In the genomic region with DNA sequence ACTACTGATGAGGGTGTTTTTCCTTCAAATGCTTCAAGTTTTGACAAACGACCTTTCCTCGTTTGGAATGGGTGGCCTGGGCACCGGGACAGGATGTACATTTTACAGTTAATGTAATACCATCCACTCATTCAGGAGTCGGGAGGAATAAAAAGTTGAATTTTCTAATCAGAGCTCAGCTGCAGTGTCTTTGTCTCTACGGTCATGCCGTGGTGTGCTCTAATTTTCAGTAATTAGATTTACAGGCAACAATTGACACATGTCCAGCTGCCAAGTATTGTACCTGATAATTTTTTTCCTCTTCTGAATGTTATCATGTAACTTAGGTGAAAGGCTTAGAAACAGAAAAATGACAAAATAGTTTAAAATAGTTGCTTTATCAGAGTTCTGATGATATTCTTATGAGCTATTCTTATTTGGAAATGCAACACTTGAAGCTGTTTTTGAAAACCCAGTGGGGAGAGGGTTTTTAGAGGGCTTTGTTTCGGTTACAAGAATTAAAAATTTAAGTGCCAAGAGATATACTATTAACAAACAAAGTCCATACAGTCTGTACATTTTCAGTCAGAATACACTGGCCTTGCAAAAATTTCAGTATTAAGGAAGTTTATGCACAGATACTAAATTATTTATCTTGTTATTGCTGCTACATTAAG, we compare ENCODE assay signal across 1 cellular context.
TF ChIP-seq lines count a peak whose summit lies in the region.

No MANE protein-coding gene starts in this region.

TF ChIP-seq in HCT116, 20 proteins besides CTCF, POLR2A, EP300 and RAD21:
- no peak for TF ChIP-seq EZH2 (IDR thresholded peaks at IDR 0.05)
- TF ChIP-seq SRF (IDR thresholded peaks at IDR 0.05; ENCODE audit: low read depth) = no peak
- TF ChIP-seq, protein P1, sequence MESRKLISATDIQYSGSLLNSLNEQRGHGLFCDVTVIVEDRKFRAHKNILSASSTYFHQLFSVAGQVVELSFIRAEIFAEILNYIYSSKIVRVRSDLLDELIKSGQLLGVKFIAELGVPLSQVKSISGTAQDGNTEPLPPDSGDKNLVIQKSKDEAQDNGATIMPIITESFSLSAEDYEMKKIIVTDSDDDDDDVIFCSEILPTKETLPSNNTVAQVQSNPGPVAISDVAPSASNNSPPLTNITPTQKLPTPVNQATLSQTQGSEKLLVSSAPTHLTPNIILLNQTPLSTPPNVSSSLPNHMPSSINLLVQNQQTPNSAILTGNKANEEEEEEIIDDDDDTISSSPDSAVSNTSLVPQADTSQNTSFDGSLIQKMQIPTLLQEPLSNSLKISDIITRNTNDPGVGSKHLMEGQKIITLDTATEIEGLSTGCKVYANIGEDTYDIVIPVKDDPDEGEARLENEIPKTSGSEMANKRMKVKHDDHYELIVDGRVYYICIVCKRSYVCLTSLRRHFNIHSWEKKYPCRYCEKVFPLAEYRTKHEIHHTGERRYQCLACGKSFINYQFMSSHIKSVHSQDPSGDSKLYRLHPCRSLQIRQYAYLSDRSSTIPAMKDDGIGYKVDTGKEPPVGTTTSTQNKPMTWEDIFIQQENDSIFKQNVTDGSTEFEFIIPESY (IDR thresholded peaks at IDR 0.05; ENCODE audit: extremely low read depth, insufficient replicate concordance, low read length) = no peak
- TF ChIP-seq POLR2AphosphoS5 (IDR thresholded peaks at IDR 0.05; ENCODE audit: low read depth, low read length) = no peak
- TF ChIP-seq ELF1 (IDR thresholded peaks at IDR 0.05; ENCODE audit: borderline replicate concordance, low read depth) = no peak
- TF ChIP-seq EZH2phosphoT487 (IDR thresholded peaks at IDR 0.05; ENCODE audit: borderline replicate concordance) = no peak
- no peak for TF ChIP-seq CEBPB (IDR thresholded peaks at IDR 0.05; ENCODE audit: low read depth)
